In the genomic region with DNA sequence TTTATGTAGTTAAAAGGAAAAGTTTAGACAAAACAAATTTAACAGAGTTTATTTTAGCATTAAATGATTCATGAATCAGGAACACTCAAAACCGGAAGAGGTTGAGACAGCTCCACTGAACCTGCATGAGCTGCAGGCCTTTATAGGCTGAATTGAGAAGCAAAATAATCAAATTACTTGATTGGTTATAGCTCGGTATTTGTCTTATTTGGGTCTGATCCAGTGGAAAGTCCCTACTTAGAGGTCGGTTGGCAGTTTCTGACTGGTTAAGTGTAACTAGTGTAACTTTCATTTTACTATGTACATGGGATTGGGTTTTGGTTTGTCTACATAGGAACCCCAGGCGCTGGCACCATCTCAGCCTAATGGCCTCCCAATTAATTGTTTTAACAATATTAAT, we compare ENCODE assay signal across 9 cellular contexts.
DNase-seq lines count a peak whose midpoint lies in the region; ATAC-seq and TF ChIP-seq lines count a peak whose summit lies in the region.
"Had no signal": no experiment of that assay in that cellular context is flagged by ENCODE, and none has a peak within 500 bp of the region (broad histone marks: within the 10 kb centered on the region; RNA-seq: fewer than 3 reads in every experiment).

No MANE protein-coding gene starts in this region.

- H3K4me3 ChIP-seq in gastrocnemius medialis = no peak overlapping the region

- DNase-seq in HFFc6 (peak; percentile 59), non-pigmented ciliary epithelial cell (ENCODE audit: low read depth) (peak; percentile 67), activated gamma-delta T cell (lab: John Stamatoyannopoulos, UW) (no peak), gastrocnemius medialis (no peak), NAMALWA (ENCODE audit: low spot score) (no peak)

- intact Hi-C loops in gastrocnemius medialis (cut with DNase I; ENCODE audit: low total_unique reads) = no loop called here

- no peaks in the 10 kb centered on the region for H3K27me3 ChIP-seq in gastrocnemius medialis

- in situ Hi-C loops in gastrocnemius medialis (cut with MboI; ENCODE audit: low sequenced_read_pairs in 4 of 4) = no loop called here

- peak overlapping the region; percentile 61 for H3K4me3 Mint-ChIP-seq in HFFc6
- peak overlapping the region; percentile 1 for H3K4me3 Mint-ChIP-seq in activated T-helper 17 cell treated with anti-CD3 and anti-CD28 coated beads, Interleukin-2, amount 50 U/mL, for 72 hours
- H3K4me3 Mint-ChIP-seq: T-helper 1 cell treated with Interleukin-12 subunit alpha and Interleukin-12 subunit beta and Interleukin-4 antibody, amounts not matched to agents 30 μg/mL and 1 μg/mL, for 36 hours had no signal

- no peaks in the 10 kb centered on the region for H3K9me3 ChIP-seq in gastrocnemius medialis

- peak; percentile 55 for ATAC-seq in GM18861 (IDR thresholded peaks at IDR 0.05; ENCODE audit: unreplicated experiment)
- peak; percentile 54 for ATAC-seq in activated T-helper 17 cell treated with anti-CD3 and anti-CD28 coated beads, Interleukin-2, amount 50 U/mL, for 72 hours (replicated peaks)
- ATAC-seq in GM19467 (IDR thresholded peaks at IDR 0.05; ENCODE audit: unreplicated experiment) = no peak
- no peak for ATAC-seq in gastrocnemius medialis

- H3K4me1 Mint-ChIP-seq in HFFc6 (ENCODE audit: low read depth) = peaks cover 38% of the 10 kb centered on the region
- no peaks in the 10 kb centered on the region for H3K4me1 Mint-ChIP-seq in activated T-helper 17 cell treated with anti-CD3 and anti-CD28 coated beads, Interleukin-2, amount 50 U/mL, for 72 hours

- no peak overlapping the region for H3K27ac Mint-ChIP-seq in HFFc6
- H3K27ac Mint-ChIP-seq in activated T-helper 17 cell treated with anti-CD3 and anti-CD28 coated beads, Interleukin-2, amount 50 U/mL, for 72 hours = no peak overlapping the region
- H3K27ac Mint-ChIP-seq: T-helper 1 cell treated with Interleukin-12 subunit alpha and Interleukin-12 subunit beta and Interleukin-4 antibody, amounts not matched to agents 30 μg/mL and 1 μg/mL, for 36 hours had no signal

- H3K27me3 Mint-ChIP-seq in HFFc6 (ENCODE audit: insufficient read depth) = peaks cover 1% of the 10 kb centered on the region
- no peaks in the 10 kb centered on the region for H3K27me3 Mint-ChIP-seq in activated T-helper 17 cell treated with anti-CD3 and anti-CD28 coated beads, Interleukin-2, amount 50 U/mL, for 72 hours

- no peak for TF ChIP-seq POLR2A in gastrocnemius medialis (IDR thresholded peaks at IDR 0.05)

- no peaks in the 10 kb centered on the region for H3K36me3 ChIP-seq in gastrocnemius medialis

- H3K27ac ChIP-seq in gastrocnemius medialis = no peak overlapping the region

- H3K4me1 ChIP-seq in gastrocnemius medialis = peaks cover 6 to 7% of the 10 kb centered on the region in 2 donors

- H3K36me3 Mint-ChIP-seq in HFFc6 (ENCODE audit: low read depth) = no peaks in the 10 kb centered on the region
- H3K36me3 Mint-ChIP-seq in activated T-helper 17 cell treated with anti-CD3 and anti-CD28 coated beads, Interleukin-2, amount 50 U/mL, for 72 hours (ENCODE audit: low read depth) = no peaks in the 10 kb centered on the region

- TF ChIP-seq CTCF in HFFc6 (IDR thresholded peaks at IDR 0.05) = no peak
- no peak for TF ChIP-seq CTCF in gastrocnemius medialis (IDR thresholded peaks at IDR 0.05 in 4 of 5, conservative IDR thresholded peaks at IDR 0.05 in 1 of 5)

- peaks cover 8% of the 10 kb centered on the region; the same call in 1 of the 2 replicates for H3K9me3 Mint-ChIP-seq in HFFc6
- no peaks in the 10 kb centered on the region for H3K9me3 Mint-ChIP-seq in activated T-helper 17 cell treated with anti-CD3 and anti-CD28 coated beads, Interleukin-2, amount 50 U/mL, for 72 hours

Comparison
In these comparisons a context has a peak if more than half of its experiments do, and no peak if none do; other contexts are left out.
1. ATAC-seq: peak in GM18861 (single experiment) and activated T-helper 17 cell treated with anti-CD3 and anti-CD28 coated beads, Interleukin-2, amount 50 U/mL, for 72 hours (single experiment); none in GM19467 (single experiment) and gastrocnemius medialis (0 of 2).
2. DNase-seq: peak in HFFc6 (single experiment) and non-pigmented ciliary epithelial cell (single experiment); none in activated gamma-delta T cell (single experiment), gastrocnemius medialis (0 of 2) and NAMALWA (single experiment).